28 cellular contexts compared by ENCODE assay signal in genomic region chr14:53549956-53550355, GRCh38.
"Had no signal": no experiment of that assay in that cellular context is flagged by ENCODE, and none has a peak within 500 bp of the region (broad histone marks: within the 10 kb centered on the region; RNA-seq: fewer than 3 reads in every experiment).

No MANE protein-coding gene starts in this region.

- H3K27me3 Mint-ChIP-seq: activated CD8-positive, alpha-beta T cell treated with anti-CD3 and anti-CD28 coated beads for 36 hours; activated T-helper 17 cell treated with anti-CD3 and anti-CD28 coated beads, Interleukin-2, amount 50 U/mL, for 72 hours had no signal

- H3K4me1 Mint-ChIP-seq: activated T-helper 17 cell treated with anti-CD3 and anti-CD28 coated beads, Interleukin-2, amount 50 U/mL, for 72 hours; stimulated activated effector memory CD8-positive, alpha-beta T cell treated with anti-CD3 and anti-CD28 coated beads, Interleukin-12 subunit alpha, Interleukin-12 subunit beta, amount 100 ng/mL, for 72 hours had no signal

- H3K9me3 Mint-ChIP-seq: activated CD8-positive, alpha-beta T cell treated with anti-CD3 and anti-CD28 coated beads for 36 hours; activated T-cell treated with anti-CD3 and anti-CD28 coated beads, Interleukin-2, amount 50 U/mL, for 4 hours; nephron; stimulated activated naive CD8-positive, alpha-beta T cell treated with anti-CD3 and anti-CD28 coated beads, Interleukin-15, Interleukin-2, amounts not matched to agents 100 ng/mL and 50 ng/mL, for 24 hours; T-helper 1 cell treated with Interleukin-12 subunit alpha and Interleukin-12 subunit beta and Interleukin-4 antibody, amounts not matched to agents 30 μg/mL and 1 μg/mL, for 36 hours had no signal

- H3K4me1 ChIP-seq: gastrocnemius medialis, upper lobe of left lung, vagina had no signal

- H3K9me3 ChIP-seq: gastrocnemius medialis, neutrophil, SK-N-SH, upper lobe of left lung, vagina had no signal

- H3K4me3 Mint-ChIP-seq: activated CD8-positive, alpha-beta T cell treated with anti-CD3 and anti-CD28 coated beads for 36 hours; activated T-cell treated with anti-CD3 and anti-CD28 coated beads, Interleukin-2, amount 50 U/mL, for 4 hours; activated T-helper 17 cell treated with anti-CD3 and anti-CD28 coated beads, Interleukin-2, amount 50 U/mL, for 72 hours; nephron; stimulated activated effector memory CD8-positive, alpha-beta T cell treated with anti-CD3 and anti-CD28 coated beads, Interleukin-12 subunit alpha, Interleukin-12 subunit beta, amount 100 ng/mL, for 72 hours; stimulated activated naive CD8-positive, alpha-beta T cell treated with anti-CD3 and anti-CD28 coated beads, Interleukin-15, Interleukin-2, amounts not matched to agents 100 ng/mL and 50 ng/mL, for 24 hours; T-helper 1 cell treated with Interleukin-12 subunit alpha and Interleukin-12 subunit beta and Interleukin-4 antibody, amounts not matched to agents 30 μg/mL and 1 μg/mL, for 36 hours had no signal

- DNase-seq: activated CD4-positive, alpha-beta T cell treated with anti-CD3 and anti-CD28 coated beads, Interleukin-2, amount 50 U/mL, for 1 hour; activated CD4-positive, CD25-positive, alpha-beta regulatory T cell treated with anti-CD3 and anti-CD28 coated beads, Interleukin-2, amount 50 U/mL, for 72 hours; activated CD8-positive, alpha-beta T cell treated with anti-CD3 and anti-CD28 coated beads for 36 hours; activated gamma-delta T cell treated with Interleukin-2 at 50 U/mL for 16 hours; activated naive CD4-positive, alpha-beta T cell treated with anti-CD3 and anti-CD28 coated beads, Interleukin-2, amount 50 U/mL, for 16 hours; activated T-cell treated with anti-CD3 and anti-CD28 coated beads, Interleukin-2, amount 50 U/mL, for 4 hours; amygdala; central memory CD4-positive, alpha-beta T cell; effector CD4-positive, alpha-beta T cell; erythroblast; gastrocnemius medialis; hippocampal formation; left colon; mesenchymal stem cell; SK-N-SH; stimulated activated CD4-positive, alpha-beta T cell treated with anti-CD3 and anti-CD28 coated beads, Interleukin-2, amount 100 ng/mL, for 48 hours; SW 1271; T-helper 9 cell had no signal

- H3K27ac ChIP-seq: gastrocnemius medialis, neutrophil, upper lobe of left lung, vagina, VCaP had no signal

- H3K27me3 ChIP-seq: gastrocnemius medialis, neutrophil, upper lobe of left lung, vagina had no signal

- H3K36me3 Mint-ChIP-seq: stimulated activated effector memory CD8-positive, alpha-beta T cell treated with anti-CD3 and anti-CD28 coated beads, Interleukin-12 subunit alpha, Interleukin-12 subunit beta, amount 100 ng/mL, for 72 hours had no signal

- H3K4me3 ChIP-seq: gastrocnemius medialis, upper lobe of left lung, vagina had no signal

- H3K36me3 ChIP-seq: gastrocnemius medialis, neutrophil, upper lobe of left lung, vagina had no signal

- H3K27ac Mint-ChIP-seq: activated CD8-positive, alpha-beta T cell treated with anti-CD3 and anti-CD28 coated beads for 36 hours; activated T-helper 17 cell treated with anti-CD3 and anti-CD28 coated beads, Interleukin-2, amount 50 U/mL, for 72 hours; progenitor cell of endocrine pancreas; stimulated activated effector memory CD8-positive, alpha-beta T cell treated with anti-CD3 and anti-CD28 coated beads, Interleukin-12 subunit alpha, Interleukin-12 subunit beta, amount 100 ng/mL, for 72 hours; stimulated activated naive CD8-positive, alpha-beta T cell treated with anti-CD3 and anti-CD28 coated beads, Interleukin-15, Interleukin-2, amounts not matched to agents 100 ng/mL and 50 ng/mL, for 24 hours; T-helper 1 cell treated with Interleukin-12 subunit alpha and Interleukin-12 subunit beta and Interleukin-4 antibody, amounts not matched to agents 30 μg/mL and 1 μg/mL, for 36 hours had no signal

- ATAC-seq: activated CD8-positive, alpha-beta T cell treated with anti-CD3 and anti-CD28 coated beads for 36 hours; activated T-cell treated with anti-CD3 and anti-CD28 coated beads, Interleukin-2, amount 50 U/mL, for 4 hours; activated T-helper 17 cell treated with anti-CD3 and anti-CD28 coated beads, Interleukin-2, amount 50 U/mL, for 72 hours; gastrocnemius medialis; left colon; stimulated activated effector memory CD8-positive, alpha-beta T cell treated with anti-CD3 and anti-CD28 coated beads, Interleukin-12 subunit alpha, Interleukin-12 subunit beta, amount 100 ng/mL, for 72 hours had no signal
